In genomic region chr7:70937424-70937823, GRCh38 we compare ENCODE assay signal across 20 cellular contexts.
"Had no signal": no experiment of that assay in that cellular context is flagged by ENCODE, and none has a peak within 500 bp of the region (broad histone marks: within the 10 kb centered on the region; RNA-seq: fewer than 3 reads in every experiment).

No MANE protein-coding gene starts in this region.

- DNase-seq: IMR-90, Karpas-422, KG1, MG63, NCI-H1092, NCI-H1105 treated with DMSO at 0.1 percent for 48 hours, NCI-H1417 treated with DMSO at 0.1 percent for 48 hours, NCI-H146, NCI-H1694 treated with DMSO at 0.1 percent for 48 hours, NCI-H1930, NCI-H2081, NCI-H2107, NCI-H2227 treated with DMSO at 0.1 percent for 48 hours, NCI-H524, NCI-H69, NCI-H774, SHP77, SK-N-SH, SW 1271 had no signal

- ATAC-seq: HepG2 had no signal

- FAIRE-seq: HepG2 had no signal
